Comparison of ENCODE assay signal across 8 cellular contexts in the genomic region with DNA sequence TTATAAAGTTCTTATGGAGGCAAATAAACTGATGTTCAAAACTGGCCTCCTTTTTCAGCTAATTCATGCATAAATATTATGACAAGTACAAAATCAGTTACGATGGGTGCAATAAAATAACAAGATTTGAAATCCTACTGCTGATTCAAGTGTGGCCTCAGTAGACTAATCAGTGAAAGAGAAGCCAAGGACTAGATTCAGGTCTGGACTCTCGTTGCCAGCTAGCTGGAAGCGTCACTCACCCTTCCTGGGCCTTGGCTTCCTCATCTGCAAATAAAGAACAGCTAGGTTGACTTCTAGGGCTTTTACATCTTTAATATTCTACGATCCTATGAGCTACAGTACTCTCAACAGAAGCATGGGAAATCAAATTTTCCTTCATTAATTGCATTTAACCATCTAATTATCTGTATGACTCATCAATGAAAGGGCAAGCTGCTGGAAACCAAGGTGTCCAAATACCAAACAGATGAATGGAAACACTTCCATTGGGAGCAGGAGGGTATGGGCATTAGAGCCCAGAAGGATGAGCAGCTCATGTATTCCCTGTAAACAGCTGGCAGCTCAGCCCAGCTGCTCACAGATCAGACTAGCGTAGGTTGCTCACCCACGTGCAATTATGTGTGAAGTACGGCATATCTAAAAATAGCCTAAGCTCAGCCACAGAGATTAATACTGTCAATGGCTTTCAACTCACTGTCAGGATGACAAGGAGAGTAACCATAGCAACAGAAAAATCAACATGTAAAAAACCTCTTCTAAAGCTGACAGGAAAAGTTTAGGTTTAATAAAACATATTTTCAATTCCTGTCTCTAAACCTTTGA.
DNase-seq lines count a peak whose midpoint lies in the region; ATAC-seq and TF ChIP-seq lines count a peak whose summit lies in the region.

No MANE protein-coding gene starts in this region.

- peaks cover 13% of the 10 kb centered on the region for H3K4me1 ChIP-seq in CD8-positive, alpha-beta T cell (ENCODE audit: insufficient read depth, low read length)
- no peaks in the 10 kb centered on the region for H3K4me1 ChIP-seq in effector memory CD4-positive, alpha-beta T cell (ENCODE audit: control insufficient read depth, insufficient read depth, low read length, poor library complexity, severe bottlenecking)
- H3K4me1 ChIP-seq in testis = no peaks in the 10 kb centered on the region

- no peak overlapping the region for H3K4me3 ChIP-seq in CD8-positive, alpha-beta T cell (ENCODE audit: low read depth, low read length)
- H3K4me3 ChIP-seq in Jurkat, Clone E6-1 (ENCODE audit: low read length) = no peak overlapping the region
- H3K4me3 ChIP-seq in effector memory CD4-positive, alpha-beta T cell (ENCODE audit: insufficient read depth, low read depth, low read length, poor library complexity, severe bottlenecking) = no peak overlapping the region
- H3K4me3 ChIP-seq in testis = no peak overlapping the region

- H3K27me3 ChIP-seq in CD8-positive, alpha-beta T cell (ENCODE audit: insufficient read depth, low read length) = no peaks in the 10 kb centered on the region
- H3K27me3 ChIP-seq in effector memory CD4-positive, alpha-beta T cell (replicated peaks; ENCODE audit: control insufficient read depth, insufficient read depth, low read length, poor library complexity, severe bottlenecking) = no peaks in the 10 kb centered on the region
- no peaks in the 10 kb centered on the region for H3K27me3 ChIP-seq in testis

- WGBS in testis, 2 donors = 80 to 90% methylated on average over 7 of the region's 7 CpGs

- intact Hi-C loops in CD8-positive, alpha-beta T cell (cut with DNase I, micrococcal nuclease) = no loop called here
- intact Hi-C loops in testis (cut with DNase I; ENCODE audit: low total_unique reads) = no loop called here

- no peak for TF ChIP-seq CTCF in CD8-positive, alpha-beta T cell (IDR thresholded peaks at IDR 0.05)
- no peak for TF ChIP-seq CTCF in testis (IDR thresholded peaks at IDR 0.05)

- H3K36me3 ChIP-seq in CD8-positive, alpha-beta T cell (ENCODE audit: insufficient read depth, low read length) = no peaks in the 10 kb centered on the region
- H3K36me3 ChIP-seq in effector memory CD4-positive, alpha-beta T cell (ENCODE audit: control insufficient read depth, insufficient read depth, low read length) = peaks cover 3% of the 10 kb centered on the region
- H3K36me3 ChIP-seq in testis (ENCODE audit: low read depth, missing control alignments) = no peaks in the 10 kb centered on the region

- CTCF ChIA-PET in CD8-positive, alpha-beta T cell (lab: Charles Lee) = interaction anchor here (1.0 to 1.1 kb wide), 2 partner anchors 9 to 932 kb away, joined by 3 to 4 read pairs; no protein-coding TSS in a partner anchor

- peak in 1 of 7 experiments; percentile 33 for DNase-seq in CD8-positive, alpha-beta T cell
- DNase-seq in Jurkat, Clone E6-1 (ENCODE audit: low read depth, low spot score) = peak; percentile 41
- peak in 2 of 3 donors; percentile 2 to 7 for DNase-seq in effector memory CD4-positive, alpha-beta T cell
- no peak for DNase-seq in HuH-7.5 (ENCODE audit: low spot score)
- DNase-seq in activated CD8-positive, alpha-beta memory T cell treated with anti-CD3 and anti-CD28 coated beads, Interleukin-2, amount 50 U/mL, for 48 hours = no peak
- DNase-seq in stimulated activated CD4-positive, alpha-beta T cell treated with anti-CD3 and anti-CD28 coated beads, Interleukin-15, amount 100 ng/mL, for 24 hours = no peak
- DNase-seq in testis = no peak

- H3K4me3 Mint-ChIP-seq in CD8-positive, alpha-beta T cell = no peak overlapping the region

- no peak overlapping the region for H3K27ac Mint-ChIP-seq in CD8-positive, alpha-beta T cell

- H3K27me3 Mint-ChIP-seq in CD8-positive, alpha-beta T cell (ENCODE audit: low read depth) = no peaks in the 10 kb centered on the region

- peaks cover 20% of the 10 kb centered on the region for H3K4me1 Mint-ChIP-seq in CD8-positive, alpha-beta T cell (ENCODE audit: low read depth)

- no peak overlapping the region for H3K27ac ChIP-seq in CD8-positive, alpha-beta T cell (ENCODE audit: low read depth, low read length)
- H3K27ac ChIP-seq in effector memory CD4-positive, alpha-beta T cell (ENCODE audit: insufficient read depth, low read length, poor library complexity, severe bottlenecking) = no peak overlapping the region
- no peak overlapping the region for H3K27ac ChIP-seq in testis

- H3K9me3 Mint-ChIP-seq in CD8-positive, alpha-beta T cell = no peaks in the 10 kb centered on the region

- peak; percentile 83 for ATAC-seq in CD8-positive, alpha-beta T cell
- ATAC-seq in GM21447 (IDR thresholded peaks at IDR 0.05; ENCODE audit: unreplicated experiment) = peak; percentile 62

- H3K36me3 Mint-ChIP-seq in CD8-positive, alpha-beta T cell = peaks cover 15% of the 10 kb centered on the region

- POLR2A ChIA-PET in CD8-positive, alpha-beta T cell (lab: Charles Lee) = interaction anchor here (1.0 to 1.3 kb wide), 3 partner anchors 10 to 45 kb away, joined by 3 read pairs; no protein-coding TSS in a partner anchor

- H3K9me3 ChIP-seq in CD8-positive, alpha-beta T cell (ENCODE audit: low read length) = no peaks in the 10 kb centered on the region
- H3K9me3 ChIP-seq in effector memory CD4-positive, alpha-beta T cell (ENCODE audit: control insufficient read depth, low read length) = no peaks in the 10 kb centered on the region
- H3K9me3 ChIP-seq in testis = no peaks in the 10 kb centered on the region

- no peak for TF ChIP-seq POLR2A in testis (IDR thresholded peaks at IDR 0.05)

Comparison
In these comparisons a context has a peak if more than half of its experiments do, and no peak if none do; other contexts are left out.
1. DNase-seq: peak in Jurkat, Clone E6-1 (single experiment) and effector memory CD4-positive, alpha-beta T cell (2 of 3); none in HuH-7.5 (single experiment), activated CD8-positive, alpha-beta memory T cell treated with anti-CD3 and anti-CD28 coated beads, Interleukin-2, amount 50 U/mL, for 48 hours (single experiment), stimulated activated CD4-positive, alpha-beta T cell treated with anti-CD3 and anti-CD28 coated beads, Interleukin-15, amount 100 ng/mL, for 24 hours (single experiment) and testis (single experiment).